8 cellular contexts compared by ENCODE assay signal in the genomic region with DNA sequence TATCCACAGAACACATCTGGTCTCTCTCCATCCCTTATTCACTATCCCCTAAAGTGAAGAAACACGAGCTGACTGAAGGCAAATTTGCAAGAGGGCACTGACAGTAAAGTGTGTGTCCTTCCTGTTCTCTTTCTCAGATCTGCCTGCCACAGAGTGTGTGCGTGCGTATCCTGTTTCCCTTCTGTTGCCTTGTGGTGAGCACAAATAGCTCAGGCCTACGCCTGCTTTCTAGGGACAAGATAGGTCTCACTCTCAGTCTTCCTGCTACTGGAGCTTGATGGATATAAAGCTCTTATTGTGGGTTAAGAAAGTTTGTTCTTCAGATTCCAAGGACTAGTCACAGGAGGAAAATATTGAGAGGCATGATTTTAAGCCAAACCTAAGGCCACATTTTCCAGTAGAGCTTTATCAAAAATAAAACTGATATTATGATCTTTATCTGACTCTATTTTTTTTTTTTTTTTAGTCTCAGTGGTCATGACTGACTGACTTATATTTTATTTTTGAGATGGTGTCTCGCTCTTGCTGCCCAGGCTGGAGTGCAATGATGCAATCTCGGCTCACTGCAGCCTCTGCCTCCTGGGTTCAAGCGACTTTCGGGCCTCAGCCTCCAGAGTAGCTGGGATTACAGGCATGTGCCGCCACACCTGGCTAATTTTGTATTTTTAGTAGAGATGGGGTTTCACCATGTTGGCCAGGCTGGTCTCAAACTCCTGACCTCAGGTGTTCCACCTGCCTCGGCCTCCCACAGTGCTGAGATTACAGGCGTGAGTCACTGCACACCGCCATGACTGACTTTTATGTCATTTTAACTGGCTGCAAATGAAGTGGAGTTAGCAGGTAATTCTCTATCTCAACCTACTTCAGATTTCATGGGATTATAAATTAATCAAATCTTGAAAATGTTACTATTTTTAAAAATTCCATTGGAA.
A peak's percentile ranks its signal among the peaks of the same experiment; 100 is the strongest.
DNase-seq lines count a peak whose midpoint lies in the region; ATAC-seq and TF ChIP-seq lines count a peak whose summit lies in the region.

No MANE protein-coding gene starts in this region.

- H3K36me3 Mint-ChIP-seq in activated naive CD4-positive, alpha-beta T cell treated with anti-CD3 and anti-CD28 coated beads, Interleukin-2, amount 50 U/mL, for 72 hours: no peaks in the 10 kb centered on the region

- no peaks in the 10 kb centered on the region for H3K79me2 ChIP-seq in OCI-LY7 (ENCODE audit: insufficient read depth, low read depth, low read length)

- no TSS peak for BruUV-seq in OCI-LY7 (replicated peaks; lab: Mats Ljungman, UMichigan)

- H3K4me3 ChIP-seq in AG10803 (ENCODE audit: low read length): no peak overlapping the region
- H3K4me3 ChIP-seq in OCI-LY7 (ENCODE audit: low read depth, low read length, poor library complexity, severe bottlenecking): no peak overlapping the region
- no peak overlapping the region for H3K4me3 ChIP-seq in dorsolateral prefrontal cortex

- peak overlapping the region in 1 of 2 donors; percentile 65 for H3K27ac Mint-ChIP-seq in activated naive CD4-positive, alpha-beta T cell treated with anti-CD3 and anti-CD28 coated beads, Interleukin-2, amount 50 U/mL, for 72 hours

- POLR2A ChIA-PET in OCI-LY7 (lab: Charles Lee): interaction anchor here (0.5 to 0.7 kb wide), 2 partner anchors 234 to 844 kb away, joined by 3 read pairs; no protein-coding TSS in a partner anchor

- no peaks in the 10 kb centered on the region for H3K36me3 ChIP-seq in OCI-LY7 (ENCODE audit: insufficient read depth, low read length)

- CTCF ChIA-PET in OCI-LY7 (lab: Charles Lee; ENCODE audit: unreplicated experiment): no interaction called here

- H3K4me1 ChIP-seq in OCI-LY7 (ENCODE audit: insufficient read depth, low read length, poor library complexity, severe bottlenecking): no peaks in the 10 kb centered on the region

- no peaks in the 10 kb centered on the region for H3K27me3 ChIP-seq in dorsolateral prefrontal cortex

- H3K9me2 ChIP-seq in OCI-LY7 (ENCODE audit: insufficient read depth, low read length): no peaks in the 10 kb centered on the region

- no peak overlapping the region for H3K27ac ChIP-seq in OCI-LY7 (ENCODE audit: low read depth, low read length, poor library complexity, severe bottlenecking)
- no peak overlapping the region for H3K27ac ChIP-seq in dorsolateral prefrontal cortex

- ATAC-seq in GM18861 (IDR thresholded peaks at IDR 0.05; ENCODE audit: unreplicated experiment) (peak; percentile 98), HG02938 (IDR thresholded peaks at IDR 0.05; ENCODE audit: unreplicated experiment) (peak; percentile 99)
- peak; percentile 99 for ATAC-seq in activated naive CD4-positive, alpha-beta T cell treated with anti-CD3 and anti-CD28 coated beads, Interleukin-2, amount 50 U/mL, for 72 hours

- no peak overlapping the region for H2AFZ ChIP-seq in OCI-LY7 (ENCODE audit: low read length)

- H3K9me3 ChIP-seq in OCI-LY7 (ENCODE audit: low read length): no peaks in the 10 kb centered on the region

- DNase-seq in AG10803 (ENCODE audit: low read depth): peak; percentile 82
- peak; percentile 57 for DNase-seq in OCI-LY7 (ENCODE audit: low spot score)
- DNase-seq in activated naive CD4-positive, alpha-beta T cell treated with anti-CD3 and anti-CD28 coated beads, Interleukin-2, amount 50 U/mL, for 72 hours (ENCODE audit: low spot score in 2 of 2): peak; percentile 52 to 59
- peak; percentile 38 for DNase-seq in medulla oblongata (ENCODE audit: extremely low spot score)
- DNase-seq in HPDE6-E6E7 (ENCODE audit: extremely low spot score): no peak
- DNase-seq in dorsolateral prefrontal cortex: no peak

- intact Hi-C loops in OCI-LY7 (cut with micrococcal nuclease; ENCODE audit: unreplicated experiment): no loop called here
- intact Hi-C loops in dorsolateral prefrontal cortex (cut with DNase I): no loop called here

- H3K9me3 Mint-ChIP-seq in activated naive CD4-positive, alpha-beta T cell treated with anti-CD3 and anti-CD28 coated beads, Interleukin-2, amount 50 U/mL, for 72 hours: no peaks in the 10 kb centered on the region

- 0 out of 2 replicates have a peak, but pooled peaks cover 4% of the 10 kb centered on the region for H4K20me1 ChIP-seq in OCI-LY7 (ENCODE audit: insufficient read depth, low read length)

- TF ChIP-seq CTCF in AG10803 (conservative IDR thresholded peaks at IDR 0.05; ENCODE audit: low read length) (no peak), OCI-LY7 (conservative IDR thresholded peaks at IDR 0.05; ENCODE audit: low read length) (no peak), dorsolateral prefrontal cortex (IDR thresholded peaks at IDR 0.05 in 54 of 56, conservative IDR thresholded peaks at IDR 0.05 in 2 of 56; ENCODE audit: low read depth in 1 of 56, partially characterized antibody in 56 of 56) (no peak)

- H3K4me2 ChIP-seq in OCI-LY7 (ENCODE audit: low read length): no peak overlapping the region

Comparison
In these comparisons a context has a peak if more than half of its experiments do, and no peak if none do; other contexts are left out.
1. DNase-seq: peak in AG10803 (single experiment), OCI-LY7 (single experiment), activated naive CD4-positive, alpha-beta T cell treated with anti-CD3 and anti-CD28 coated beads, Interleukin-2, amount 50 U/mL, for 72 hours (2 of 2) and medulla oblongata (single experiment); none in HPDE6-E6E7 (single experiment) and dorsolateral prefrontal cortex (0 of 10).
2. Peak in every context shown above with its lines, with median percentiles within 50 percentile points of each other: ATAC-seq.